13 cellular contexts compared by ENCODE assay signal in the genomic region with DNA sequence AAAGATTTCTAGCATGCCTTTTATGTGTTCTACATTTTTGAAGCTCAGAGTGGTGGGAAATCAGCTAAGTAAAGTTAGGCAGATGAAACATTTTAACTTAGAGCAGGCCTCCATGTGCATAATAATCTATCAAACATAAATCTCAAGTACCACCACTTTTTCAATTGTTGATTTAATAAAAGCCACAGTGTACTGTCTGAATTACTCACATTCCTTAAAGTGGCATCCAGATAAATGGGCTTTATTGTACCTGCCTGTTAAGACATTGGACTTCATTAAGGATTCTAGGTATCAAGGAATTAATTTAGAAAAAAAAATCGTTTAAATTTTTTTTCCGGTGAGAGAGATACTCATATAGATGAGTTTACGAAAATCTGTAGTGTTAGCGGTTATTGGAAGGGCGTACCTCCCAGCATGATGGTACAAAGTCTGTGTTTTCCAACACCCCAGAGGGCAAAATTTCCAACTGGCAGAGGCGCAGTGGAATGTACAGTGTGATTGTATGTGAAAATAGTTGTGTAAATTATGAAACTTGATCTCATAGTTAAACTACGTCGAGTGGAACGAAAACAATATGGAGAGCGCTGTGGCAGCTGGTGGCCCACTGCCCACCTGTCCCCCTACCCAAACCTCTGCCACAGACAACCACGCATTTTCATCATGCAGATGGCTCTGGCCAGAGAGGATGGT. TPM values are rescaled to one million over a fixed set of nuclear protein-coding genes. Genes with fewer than 3 reads are reported as not detected.
DNase-seq lines count a peak whose midpoint lies in the region; TF ChIP-seq lines count a peak whose summit lies in the region.
"Had no signal": no experiment of that assay in that cellular context is flagged by ENCODE, and none has a peak within 500 bp of the region (broad histone marks: within the 10 kb centered on the region; RNA-seq: fewer than 3 reads in every experiment).

No MANE protein-coding gene starts in this region.

- WGBS in esophagus, 2 donors = 64 to 71% methylated on average over 11 of the region's 11 CpGs

- H3K9me3 Mint-ChIP-seq in activated naive CD4-positive, alpha-beta T cell treated with anti-CD3 and anti-CD28 coated beads, Interleukin-2, amount 50 U/mL, for 24 hours = no peaks in the 10 kb centered on the region
- no peaks in the 10 kb centered on the region for H3K9me3 Mint-ChIP-seq in activated naive CD4-positive, alpha-beta T cell treated with anti-CD3 and anti-CD28 coated beads for 36 hours
- H3K9me3 Mint-ChIP-seq in type B pancreatic cell = peaks cover 9% of the 10 kb centered on the region

- no peak overlapping the region for H3K4me3 Mint-ChIP-seq in activated naive CD4-positive, alpha-beta T cell treated with anti-CD3 and anti-CD28 coated beads, Interleukin-2, amount 50 U/mL, for 24 hours
- no peak overlapping the region for H3K4me3 Mint-ChIP-seq in activated naive CD4-positive, alpha-beta T cell treated with anti-CD3 and anti-CD28 coated beads for 36 hours
- peak overlapping the region; percentile 61 for H3K4me3 Mint-ChIP-seq in type B pancreatic cell

- no TSS peak for BruUV-seq in A673 (replicated peaks; lab: Mats Ljungman, UMichigan)

- no peak for TF ChIP-seq CTCF in type B pancreatic cell (conservative IDR thresholded peaks at IDR 0.05)
- TF ChIP-seq CTCF in A673 (conservative IDR thresholded peaks at IDR 0.05; ENCODE audit: low read depth, low read length) = no peak

- H3K36me3 Mint-ChIP-seq in activated naive CD4-positive, alpha-beta T cell treated with anti-CD3 and anti-CD28 coated beads, Interleukin-2, amount 50 U/mL, for 24 hours = peaks cover 12% of the 10 kb centered on the region
- H3K36me3 Mint-ChIP-seq in activated naive CD4-positive, alpha-beta T cell treated with anti-CD3 and anti-CD28 coated beads for 36 hours (ENCODE audit: low read depth) = peaks cover 18% of the 10 kb centered on the region
- peaks cover 3% of the 10 kb centered on the region for H3K36me3 Mint-ChIP-seq in type B pancreatic cell

- DNase-seq in activated naive CD4-positive, alpha-beta T cell treated with anti-CD3 and anti-CD28 coated beads for 36 hours = no peak
- DNase-seq in RPMI7951 (ENCODE audit: low read depth) (peak; percentile 29), type B pancreatic cell (ENCODE audit: extremely low spot score, unreplicated experiment) (no peak), superior temporal gyrus (ENCODE audit: extremely low spot score) (no peak), A673 (ENCODE audit: low spot score) (no peak), OCI-M2 (lab: John Stamatoyannopoulos, UW; ENCODE audit: unreplicated experiment) (no peak)
- DNase-seq: activated CD4-positive, alpha-beta T cell treated with anti-CD3 and anti-CD28 coated beads, Interleukin-2, amount 50 U/mL, for 1 hour; BE2C; NCI-H1436 treated with DMSO at 0.1 percent for 48 hours; SIG-M5; stimulated activated CD4-positive, alpha-beta T cell treated with anti-CD3 and anti-CD28 coated beads, Interleukin-2, amount 100 ng/mL, for 48 hours had no signal

- H3K4me3 ChIP-seq in esophagus (ENCODE audit: low read depth in 1 of 2, low read length in 2 of 2) (no peak overlapping the region), A673 (ENCODE audit: low read depth, low read length, poor library complexity, severe bottlenecking) (no peak overlapping the region)

- POLR2A ChIA-PET in A673 (lab: Charles Lee; ENCODE audit: low non-redundant PET) = no interaction called here

- no peaks in the 10 kb centered on the region for H3K9me3 ChIP-seq in esophagus (ENCODE audit: control insufficient read depth in 2 of 2, insufficient read depth in 1 of 2, low read depth in 1 of 2, low read length in 1 of 2)
- H3K9me3 ChIP-seq in A673 (ENCODE audit: low read depth, low read length, poor library complexity, severe bottlenecking) = no peaks in the 10 kb centered on the region
- H3K9me3 ChIP-seq: BE2C had no signal

- intact Hi-C loops in activated naive CD4-positive, alpha-beta T cell treated with anti-CD3 and anti-CD28 coated beads for 36 hours (cut with micrococcal nuclease) = no loop called here
- intact Hi-C loops in A673 (cut with micrococcal nuclease; ENCODE audit: unreplicated experiment) = loop anchor here (5.0 kb wide), 1 partner anchor 178 kb away; no protein-coding TSS in a partner anchor

- H3K27ac ChIP-seq in esophagus (ENCODE audit: low read depth in 2 of 2, low read length in 1 of 2) (peak overlapping the region; percentile 95 to 96), A673 (ENCODE audit: low read depth, low read length, poor library complexity, severe bottlenecking) (no peak overlapping the region)

- no peaks in the 10 kb centered on the region for H3K27me3 ChIP-seq in esophagus (ENCODE audit: control insufficient read depth in 1 of 2, insufficient read depth in 2 of 2, low read length in 2 of 2)
- H3K27me3 ChIP-seq in A673 (replicated peaks; ENCODE audit: insufficient read depth, low read depth, low read length, poor library complexity) = no peaks in the 10 kb centered on the region
- H3K27me3 ChIP-seq: BE2C had no signal

- H3K4me1 ChIP-seq in esophagus (ENCODE audit: control insufficient read depth in 2 of 2, insufficient read depth in 2 of 2, low read length in 1 of 2) (peaks cover 2 to 13% of the 10 kb centered on the region in 2 donors), A673 (ENCODE audit: insufficient read depth, low read length, poor library complexity, severe bottlenecking) (peaks cover 2% of the 10 kb centered on the region)

- CTCF ChIA-PET in activated naive CD4-positive, alpha-beta T cell treated with anti-CD3 and anti-CD28 coated beads for 36 hours (lab: Charles Lee) = interaction anchor here (1.1 to 1.4 kb wide), 4 partner anchors 12 to 298 kb away, joined by 4 read pairs; a partner anchor contains a TSS
- CTCF ChIA-PET in A673 (lab: Charles Lee) = no interaction called here

- H3K27me3 Mint-ChIP-seq in activated naive CD4-positive, alpha-beta T cell treated with anti-CD3 and anti-CD28 coated beads, Interleukin-2, amount 50 U/mL, for 24 hours = no peaks in the 10 kb centered on the region
- no peaks in the 10 kb centered on the region for H3K27me3 Mint-ChIP-seq in activated naive CD4-positive, alpha-beta T cell treated with anti-CD3 and anti-CD28 coated beads for 36 hours (ENCODE audit: low read depth)
- H3K27me3 Mint-ChIP-seq in type B pancreatic cell = no peaks in the 10 kb centered on the region

- H3K36me3 ChIP-seq in esophagus (ENCODE audit: control insufficient read depth in 2 of 2, insufficient read depth in 2 of 2, low read length in 1 of 2) = peaks cover 0 to 3% of the 10 kb centered on the region in 2 donors
- peaks cover under 1% of the 10 kb centered on the region for H3K36me3 ChIP-seq in A673 (ENCODE audit: insufficient read depth, low read length, poor library complexity, severe bottlenecking)

- peak overlapping the region; percentile 8 for H3K27ac Mint-ChIP-seq in activated naive CD4-positive, alpha-beta T cell treated with anti-CD3 and anti-CD28 coated beads, Interleukin-2, amount 50 U/mL, for 24 hours
- H3K27ac Mint-ChIP-seq in activated naive CD4-positive, alpha-beta T cell treated with anti-CD3 and anti-CD28 coated beads for 36 hours = no peak overlapping the region
- peak overlapping the region; percentile 94 for H3K27ac Mint-ChIP-seq in type B pancreatic cell

- peaks cover 48% of the 10 kb centered on the region for H3K4me1 Mint-ChIP-seq in activated naive CD4-positive, alpha-beta T cell treated with anti-CD3 and anti-CD28 coated beads, Interleukin-2, amount 50 U/mL, for 24 hours
- peaks cover 33% of the 10 kb centered on the region for H3K4me1 Mint-ChIP-seq in activated naive CD4-positive, alpha-beta T cell treated with anti-CD3 and anti-CD28 coated beads for 36 hours (ENCODE audit: low read depth)
- peaks cover 45% of the 10 kb centered on the region for H3K4me1 Mint-ChIP-seq in type B pancreatic cell (ENCODE audit: unreplicated experiment)

RNA-seq across cellular contexts. Expression of a gene that starts 25.0 kb away (rescaled TPM):
- total RNA-seq in activated naive CD4-positive, alpha-beta T cell treated with anti-CD3 and anti-CD28 coated beads for 36 hours = 10 to 100 TPM; 11.4 to 14.1 TPM
- total RNA-seq in RPMI7951 (2014; rRNA removed; shearing (Covaris generic)) = 29.5 and 37.6 TPM in 2 replicates
- 10 to 100 TPM; 15.8 to 17.0 TPM for polyA plus RNA-seq in esophagus
- 17.6 and 18.0 TPM in 2 replicates for total RNA-seq in type B pancreatic cell (ENCODE audit: low replicate concordance)
- total RNA-seq in A673 (2021) = 55.2 and 62.1 TPM in 2 replicates
